ENCODE assay signal across 9 cellular contexts in genomic region chr10:16014469-16014868, GRCh38.
"Had no signal": no experiment of that assay in that cellular context is flagged by ENCODE, and none has a peak within 500 bp of the region (broad histone marks: within the 10 kb centered on the region; RNA-seq: fewer than 3 reads in every experiment).

No MANE protein-coding gene starts in this region.

- H3K4me1 ChIP-seq: HAP-1 had no signal

- H3K4me1 Mint-ChIP-seq: IgD-negative memory B cell had no signal

- H3K4me3 ChIP-seq: HAP-1 had no signal

- H3K4me3 Mint-ChIP-seq: HFFc6, IgD-negative memory B cell had no signal

- H3K27ac Mint-ChIP-seq: HFFc6, IgD-negative memory B cell had no signal

- ATAC-seq: HCT116, HepG2 had no signal

- FAIRE-seq: HepG2 had no signal

- H3K36me3 ChIP-seq: HAP-1 had no signal

- H3K27ac ChIP-seq: HL-60 had no signal

- H3K9me3 ChIP-seq: HAP-1 had no signal

- DNase-seq: GOT3, H7, HFFc6, KBM-7 had no signal

- H3K27me3 Mint-ChIP-seq: IgD-negative memory B cell had no signal
